Comparison of ENCODE assay signal across 14 cellular contexts in the genomic region with DNA sequence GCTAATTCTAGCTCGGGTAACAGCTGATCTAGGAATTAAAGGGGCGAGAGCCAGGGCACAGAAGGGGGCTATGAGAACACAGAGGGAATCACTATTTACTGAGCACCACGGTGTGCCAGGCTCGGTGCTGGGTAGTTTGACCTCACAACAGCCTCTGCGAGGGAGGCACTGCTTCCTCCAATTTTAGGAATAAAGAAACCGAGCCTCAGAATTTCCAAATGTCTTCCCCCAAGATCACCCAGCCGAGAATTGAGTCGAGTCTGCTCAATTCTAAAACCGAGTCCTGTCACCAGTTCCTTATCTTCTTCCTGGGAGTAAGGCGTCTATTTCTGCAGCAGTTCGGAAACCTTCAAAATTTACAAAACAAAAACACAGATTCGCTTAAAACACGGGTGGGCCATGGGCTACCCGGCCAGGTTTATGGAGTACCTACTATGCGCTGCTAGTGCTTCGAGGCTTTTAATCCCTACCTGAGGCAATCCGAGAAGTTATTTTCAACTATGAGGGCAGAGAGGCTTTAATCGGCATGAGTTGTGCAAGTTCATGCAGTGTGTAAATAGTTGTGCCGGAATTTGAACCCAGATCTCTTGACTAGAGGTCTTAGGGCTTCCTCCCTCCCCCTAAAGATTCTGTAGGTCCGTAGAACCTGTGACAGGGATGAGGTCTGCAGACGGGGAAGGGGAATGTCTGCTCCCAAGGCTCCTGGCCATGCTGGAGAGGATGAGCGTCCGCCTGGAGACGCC. TPM values are rescaled to one million over a fixed set of nuclear protein-coding genes. Genes with fewer than 3 reads are reported as not detected.
A peak's percentile ranks its signal among the peaks of the same experiment; 100 is the strongest.
DNase-seq lines count a peak whose midpoint lies in the region; ATAC-seq, FAIRE-seq and TF ChIP-seq lines count a peak whose summit lies in the region.
"Had no signal": no experiment of that assay in that cellular context is flagged by ENCODE, and none has a peak within 500 bp of the region (broad histone marks: within the 10 kb centered on the region; RNA-seq: fewer than 3 reads in every experiment).

No MANE protein-coding gene starts in this region.

- H2BK12ac ChIP-seq in H9 (ENCODE audit: insufficient read length, low read depth, low read length) (no peak overlapping the region), neuronal stem cell (ENCODE audit: low read length) (no peak overlapping the region)

- intact Hi-C loops in K562 (cut with micrococcal nuclease) (no loop called here), ovary (cut with DNase I) (no loop called here)

- no peak overlapping the region for H3T11ph ChIP-seq in H9 (ENCODE audit: low read length)

- H3K4ac ChIP-seq in H9 (ENCODE audit: low read depth, low read length) (no peak overlapping the region), neuronal stem cell (ENCODE audit: low read length) (no peak overlapping the region)

- H4K20me1 ChIP-seq in H9 (ENCODE audit: control insufficient read depth, insufficient read depth, insufficient read length) = no peaks in the 10 kb centered on the region
- no peaks in the 10 kb centered on the region for H4K20me1 ChIP-seq in K562 (replicated peaks; ENCODE audit: control insufficient read depth, insufficient read depth, low read length)

- no peak for FAIRE-seq in K562 (lab: Jason Lieb, UNC)

- H4K8ac ChIP-seq in H9 (replicated peaks; ENCODE audit: insufficient read length, low read depth, low read length) = no peak overlapping the region
- H4K8ac ChIP-seq in neuronal stem cell (ENCODE audit: low read depth, low read length) = no peak overlapping the region

- H3K27ac Mint-ChIP-seq in H9 = no peak overlapping the region

- H2BK20ac ChIP-seq in H9 (ENCODE audit: low read depth, low read length, poor library complexity, severe bottlenecking) = no peak overlapping the region

- H3K4me2 ChIP-seq in H9 (ENCODE audit: insufficient read depth, insufficient read length, low read length) (peak overlapping the region; percentile 46), K562 (ENCODE audit: insufficient read depth, low read length) (no peak overlapping the region), neuronal stem cell (ENCODE audit: insufficient read depth, low read length, poor library complexity, severe bottlenecking) (no peak overlapping the region)

- H3K27ac ChIP-seq in H9 (ENCODE audit: insufficient read length, low read depth, low read length) (no peak overlapping the region), K562 (ENCODE audit: extremely low read depth, low read depth, low read length) (no peak overlapping the region), neuronal stem cell (replicated peaks; ENCODE audit: low read length) (no peak overlapping the region), ovary (no peak overlapping the region)
- H3K27ac ChIP-seq: body of pancreas, upper lobe of left lung had no signal

- ATAC-seq in activated T-cell treated with anti-CD3 and anti-CD28 coated beads, Interleukin-2, amount 50 U/mL, for 4 hours = no peak
- ATAC-seq in K562 = no peak
- ATAC-seq: body of pancreas had no signal

- H3K23ac ChIP-seq in H9 (ENCODE audit: insufficient read length, low read depth, low read length) = no peak overlapping the region
- no peak overlapping the region for H3K23ac ChIP-seq in neuronal stem cell (ENCODE audit: low read depth, low read length, poor library complexity)

- peaks cover 2% of the 10 kb centered on the region for H3K36me3 Mint-ChIP-seq in activated T-cell treated with anti-CD3 and anti-CD28 coated beads, Interleukin-2, amount 50 U/mL, for 4 hours (ENCODE audit: insufficient read depth)
- peaks cover 0 to 10% (median 0%) of the 10 kb centered on the region in 3 experiments; a peak in 3 of 7 replicates for H3K36me3 Mint-ChIP-seq in H9 (ENCODE audit: insufficient read depth in 1 of 3, low read depth in 3 of 3)

- no peak overlapping the region for H2AFZ ChIP-seq in H9 (ENCODE audit: low read length)
- H2AFZ ChIP-seq in K562 (ENCODE audit: low read depth, low read length) = no peak overlapping the region
- H2AFZ ChIP-seq in neuronal stem cell (ENCODE audit: low read length) = peak overlapping the region; percentile 48

- H2BK5ac ChIP-seq in H9 (ENCODE audit: insufficient read length, low read length) (no peak overlapping the region), neuronal stem cell (ENCODE audit: low read length) (no peak overlapping the region)

- H3K36me3 ChIP-seq in K562 (ENCODE audit: control insufficient read depth, insufficient read depth, low read length) (no peaks in the 10 kb centered on the region), neuronal stem cell (replicated peaks in 1 of 2; ENCODE audit: control insufficient read depth in 2 of 2, insufficient read depth in 2 of 2, low read length in 2 of 2) (no peaks in the 10 kb centered on the region), ovary (no peaks in the 10 kb centered on the region)
- H3K36me3 ChIP-seq: upper lobe of left lung had no signal

- no peak overlapping the region for H3K56ac ChIP-seq in H9 (ENCODE audit: insufficient read length, low read depth, low read length)

- no peak overlapping the region for H4K5ac ChIP-seq in H9 (ENCODE audit: insufficient read length, low read depth, low read length)

- no peaks in the 10 kb centered on the region for H3K9me3 Mint-ChIP-seq in activated T-cell treated with anti-CD3 and anti-CD28 coated beads, Interleukin-2, amount 50 U/mL, for 4 hours
- H3K9me3 Mint-ChIP-seq in H9 = peaks cover 0 to 2% of the 10 kb centered on the region in 2 experiments; a peak in 2 of 5 replicates

- H3K23me2 ChIP-seq in H9 (ENCODE audit: insufficient read length, low read depth, low read length, poor library complexity, severe bottlenecking) = peaks cover 23% of the 10 kb centered on the region

- DNase-seq in activated T-cell treated with anti-CD3 and anti-CD28 coated beads, Interleukin-2, amount 50 U/mL, for 4 hours = no peak
- DNase-seq in activated T-cell treated with anti-CD3 and anti-CD28 coated beads for 4 hours (no peak), H9 (no peak), K562 (ENCODE audit: extremely low read depth in 1 of 4, low spot score in 3 of 4) (no peak), neuronal stem cell (ENCODE audit: low spot score) (peak; percentile 6), NCI-H2171 treated with DMSO at 0.1 percent for 48 hours (lab: John Stamatoyannopoulos, UW) (no peak), ovary (no peak)
- DNase-seq in stimulated activated CD4-positive, alpha-beta T cell treated with anti-CD3 and anti-CD28 coated beads, Interleukin-4, amount 100 ng/mL, for 4 hours = no peak
- DNase-seq: body of pancreas, DND-41, NCI-H2029 had no signal

- peaks cover 4% of the 10 kb centered on the region for H3K4me1 ChIP-seq in H9 (ENCODE audit: insufficient read depth, low read length)
- H3K4me1 ChIP-seq in K562 (replicated peaks in 1 of 2; ENCODE audit: control insufficient read depth in 2 of 2, insufficient read depth in 2 of 2, low read length in 2 of 2) = peaks cover 9 to 23% of the 10 kb centered on the region in 2 experiments; a peak in 4 of 5 replicates
- peaks cover 11 to 19% of the 10 kb centered on the region in 2 donors for H3K4me1 ChIP-seq in neuronal stem cell (ENCODE audit: control insufficient read depth in 2 of 2, insufficient read depth in 1 of 2, low read depth in 1 of 2, low read length in 2 of 2)
- peaks cover 2% of the 10 kb centered on the region for H3K4me1 ChIP-seq in ovary (ENCODE audit: insufficient read depth)

- in situ Hi-C loops in K562 (cut with MboI) = no loop called here

- TF ChIP-seq CTCF in H9 (conservative IDR thresholded peaks at IDR 0.05) = no peak
- TF ChIP-seq CTCF in K562 (IDR thresholded peaks at IDR 0.05 in 2 of 3, conservative IDR thresholded peaks at IDR 0.05 in 1 of 3; ENCODE audit: insufficient read depth in 2 of 3, low read depth in 1 of 3, low read length in 3 of 3) = no peak
- no peak for TF ChIP-seq CTCF in ovary (IDR thresholded peaks at IDR 0.05)

- H3K79me1 ChIP-seq in H9 (ENCODE audit: insufficient read depth, low read depth, low read length, poor library complexity, severe bottlenecking) (no peaks in the 10 kb centered on the region), neuronal stem cell (ENCODE audit: low read depth, low read length) (peaks cover 2% of the 10 kb centered on the region)

- H3K14ac ChIP-seq in H9 (ENCODE audit: insufficient read depth, low read length) = no peak overlapping the region
- H3K14ac ChIP-seq in neuronal stem cell (ENCODE audit: low read length) = no peak overlapping the region

- H3K79me2 ChIP-seq in H9 (ENCODE audit: insufficient read depth, low read length) (no peaks in the 10 kb centered on the region), K562 (ENCODE audit: control insufficient read depth, insufficient read depth, low read length) (no peaks in the 10 kb centered on the region)

- POLR2A ChIA-PET in K562 (lab: Yijun Ruan, JAX) = no interaction called here

- no CpG with 5 or more reads among the region's 24 CpGs for WGBS in H9 (ENCODE audit: extremely low coverage, insufficient read length, low lambda C conversion rate)
- WGBS in K562 (ENCODE audit: insufficient coverage, low coverage, missing lambda C conversion rate) = 68% methylated on average over 19 of the region's 24 CpGs
- WGBS in neuronal stem cell (ENCODE audit: extremely low coverage in 2 of 2, insufficient read length in 2 of 2, insufficient replicate concordance in 1 of 2), 2 donors = no CpG with 5 or more reads among the region's 24 CpGs
- 10 to 12% (median 10%) methylated on average over 24 of the region's 24 CpGs for WGBS in ovary, 3 donors

- no TSS peak for BruUV-seq in K562 (replicated peaks; lab: Mats Ljungman, UMichigan)

- no peaks in the 10 kb centered on the region for H3K9me3 ChIP-seq in H9 (ENCODE audit: control insufficient read depth, low read depth, low read length)
- no peaks in the 10 kb centered on the region for H3K9me3 ChIP-seq in K562 (replicated peaks; ENCODE audit: control insufficient read depth, insufficient read depth, low read depth, low read length)
- H3K9me3 ChIP-seq in neuronal stem cell (replicated peaks in 1 of 2; ENCODE audit: control insufficient read depth in 2 of 2, insufficient read depth in 1 of 2, low read depth in 1 of 2, low read length in 2 of 2) = peaks cover 0 to 2% of the 10 kb centered on the region in 2 donors
- no peaks in the 10 kb centered on the region for H3K9me3 ChIP-seq in ovary
- H3K9me3 ChIP-seq: upper lobe of left lung had no signal

- CTCF ChIA-PET in K562 (lab: Yijun Ruan, JAX; ENCODE audit: low intra/inter-chr PET ratio) = no interaction called here

- no peak overlapping the region for H3K4me3 ChIP-seq in K562
- H3K4me3 ChIP-seq in neuronal stem cell (ENCODE audit: low read length in 2 of 2) = no peak overlapping the region
- H3K4me3 ChIP-seq in ovary = no peak overlapping the region
- H3K4me3 ChIP-seq: body of pancreas had no signal

- H3K27me3 ChIP-seq in H9 (ENCODE audit: insufficient read depth, low read length) (peaks cover 76% of the 10 kb centered on the region), K562 (ENCODE audit: control insufficient read depth in 2 of 2, insufficient read depth in 2 of 2, low read length in 2 of 2) (no peaks in the 10 kb centered on the region), neuronal stem cell (ENCODE audit: control insufficient read depth in 3 of 3, insufficient read depth in 3 of 3, low read depth in 1 of 3, low read length in 3 of 3) (peaks cover 78 to 100% (median 99%) of the 10 kb centered on the region in 3 experiments), ovary (peaks cover 16% of the 10 kb centered on the region)

- peak overlapping the region; percentile 24 for H3K4me3 Mint-ChIP-seq in activated T-cell treated with anti-CD3 and anti-CD28 coated beads, Interleukin-2, amount 50 U/mL, for 4 hours
- H3K4me3 Mint-ChIP-seq in H9 = peak overlapping the region in 1 of 2 experiments; percentile 80; a peak in 3 of 5 replicates

- H2BK120ac ChIP-seq in H9 (ENCODE audit: low read depth, low read length, poor library complexity, severe bottlenecking) = no peak overlapping the region
- H2BK120ac ChIP-seq in neuronal stem cell (ENCODE audit: low read depth, low read length) = no peak overlapping the region

- no peak for TF ChIP-seq POLR2A in K562 (conservative IDR thresholded peaks at IDR 0.05)
- TF ChIP-seq POLR2A in ovary (IDR thresholded peaks at IDR 0.05) = no peak

- TF ChIP-seq EP300 in K562 (IDR thresholded peaks at IDR 0.05; ENCODE audit: low read length) = no peak
- no peak for TF ChIP-seq EP300 in ovary (IDR thresholded peaks at IDR 0.05)

- peaks cover 67% of the 10 kb centered on the region for H3K4me1 Mint-ChIP-seq in activated T-cell treated with anti-CD3 and anti-CD28 coated beads, Interleukin-2, amount 50 U/mL, for 4 hours (ENCODE audit: low read depth)
- H3K4me1 Mint-ChIP-seq in H9 = peaks cover 38 to 63% of the 10 kb centered on the region in 2 experiments

- H2BK15ac ChIP-seq in H9 (ENCODE audit: low read depth, low read length) (no peak overlapping the region), neuronal stem cell (ENCODE audit: low read length) (peak overlapping the region; percentile 19)

- H3K18ac ChIP-seq in H9 (ENCODE audit: insufficient read length, low read depth, low read length) = no peak overlapping the region
- H3K18ac ChIP-seq in neuronal stem cell (ENCODE audit: low read length) = peak overlapping the region; percentile 60

- no peak overlapping the region for H2AK5ac ChIP-seq in H9 (ENCODE audit: insufficient read length, low read length)
- peak overlapping the region; percentile 50 for H2AK5ac ChIP-seq in neuronal stem cell (ENCODE audit: low read depth, low read length)

- no peaks in the 10 kb centered on the region for H3K9me1 ChIP-seq in K562 (ENCODE audit: control insufficient read depth, insufficient read depth, low read length)

- peaks cover 71% of the 10 kb centered on the region for H3K27me3 Mint-ChIP-seq in activated T-cell treated with anti-CD3 and anti-CD28 coated beads, Interleukin-2, amount 50 U/mL, for 4 hours (ENCODE audit: low read depth)
- peaks cover 99% of the 10 kb centered on the region for H3K27me3 Mint-ChIP-seq in H9 (ENCODE audit: low read depth)

- no peak overlapping the region for H4K91ac ChIP-seq in H9 (ENCODE audit: insufficient read length, low read depth, low read length)
- H4K91ac ChIP-seq in neuronal stem cell (ENCODE audit: low read depth, low read length, poor library complexity) = no peak overlapping the region

- H3K9ac ChIP-seq in H9 (ENCODE audit: extremely low read depth, insufficient read length, low read length) = no peak overlapping the region
- no peak overlapping the region for H3K9ac ChIP-seq in K562 (ENCODE audit: insufficient read depth in 1 of 2, low read depth in 2 of 2, low read length in 2 of 2)
- no peak overlapping the region for H3K9ac ChIP-seq in neuronal stem cell (ENCODE audit: low read depth, low read length, poor library complexity)

- TF ChIP-seq RAD21 in K562 (CRISPR knock-in tag; conservative IDR thresholded peaks at IDR 0.05 in 1 of 2, IDR thresholded peaks at IDR 0.05 in 1 of 2) = no peak

RNA-seq across cellular contexts. Expression of a gene that starts 0.9 kb away (rescaled TPM):
- total RNA-seq in activated T-cell treated with anti-CD3 and anti-CD28 coated beads, Interleukin-2, amount 50 U/mL, for 4 hours = under 1 TPM in 1 of 3 donors, not detected in 2; 0.11 TPM
- total RNA-seq in H9 (2021) = 0.35 and 0.46 TPM in 2 replicates
- 0.42 TPM in 1 of 2 replicates, not detected in the other for total RNA-seq in K562 (2011; cell fraction: chromatin; rRNA removed; ENCODE audit: low replicate concordance)
- 0.33 TPM in 1 of 2 replicates, not detected in the other for total RNA-seq in K562 (2011; cell fraction: nucleolus; rRNA removed)
- 0.38 TPM in 1 of 2 replicates, not detected in the other for total RNA-seq in K562 (2011; cell fraction: nucleoplasm; rRNA removed)
- total RNA-seq in K562 (2014; rRNA removed) = 0.36 and 0.37 TPM in 2 replicates
- total RNA-seq in K562 (2014; rRNA removed; fragmentation: Illumina TruSeq; extraction: Trizol) = 0.07 and 0.13 TPM in 2 replicates
- 0.07 TPM in 1 of 2 replicates, not detected in the other for total RNA-seq in K562 (2015; rRNA removed; fragmentation: Illumina TruSeq; extraction: Trizol)
- total RNA-seq in K562 (2021) = 0.40 and 0.58 TPM in 2 replicates
- 0.08 TPM in 1 of 2 replicates, not detected in the other for polyA plus RNA-seq in K562 (2011; rRNA removed)
- polyA plus RNA-seq in K562 (2011; cell fraction: cytosol; rRNA removed) = 0.10 TPM in 1 of 2 replicates, not detected in the other
- 0.20 TPM in 1 of 2 replicates, not detected in the other for polyA plus RNA-seq in K562 (2011; cell fraction: nucleus; rRNA removed)
- 0.26 and 0.44 TPM in 2 replicates for polyA plus RNA-seq in K562 (2012)
- 0.09 and 0.12 TPM in 2 replicates for polyA plus RNA-seq in K562 (2014; fragmentation: Illumina TruSeq; extraction: Trizol)
- not detected for polyA plus RNA-seq in K562 (2014; fragmentation: Nextera tagmentation; extraction: Ambion mirVana)
- polyA plus RNA-seq in K562 (2014; rRNA removed) = 0.05 and 0.37 TPM in 2 replicates
- not detected in 2 replicates for polyA minus RNA-seq in K562 (2011; rRNA and poly(A)+ RNA removed)
- not detected in 2 replicates for polyA minus RNA-seq in K562 (2011; cell fraction: cytosol; rRNA and poly(A)+ RNA removed)
- polyA minus RNA-seq in K562 (2011; cell fraction: nucleus; rRNA and poly(A)+ RNA removed) = not detected in 2 replicates
- polyA plus RNA-seq in neuronal stem cell (2013, experiment 1 of 2) = not detected
- not detected for polyA plus RNA-seq in neuronal stem cell (2013, experiment 2 of 2)
- not detected for total RNA-seq in ovary
- not detected for polyA plus RNA-seq in ovary
- total RNA-seq: body of pancreas, LHCN-M2, mononuclear cell, upper lobe of left lung had no signal

RNA-seq across cellular contexts. Expression of a gene that starts 7.1 kb away (rescaled TPM):
- total RNA-seq in activated T-cell treated with anti-CD3 and anti-CD28 coated beads, Interleukin-2, amount 50 U/mL, for 4 hours = 100 to 1,000 TPM; 169 to 185 (median 173) TPM
- total RNA-seq in H9 (2021) = 188 and 200 TPM in 2 replicates
- 149 and 187 TPM in 2 replicates for total RNA-seq in K562 (2011; cell fraction: chromatin; rRNA removed; ENCODE audit: low replicate concordance)
- 124 and 136 TPM in 2 replicates for total RNA-seq in K562 (2011; cell fraction: nucleolus; rRNA removed)
- total RNA-seq in K562 (2011; cell fraction: nucleoplasm; rRNA removed) = 122 and 148 TPM in 2 replicates
- 167 and 343 TPM in 2 replicates for total RNA-seq in K562 (2014; rRNA removed)
- 175 and 182 TPM in 2 replicates for total RNA-seq in K562 (2014; rRNA removed; fragmentation: Illumina TruSeq; extraction: Trizol)
- total RNA-seq in K562 (2015; rRNA removed; fragmentation: Illumina TruSeq; extraction: Trizol) = 176 TPM in 2 replicates
- total RNA-seq in K562 (2021) = 184 and 188 TPM in 2 replicates
- polyA plus RNA-seq in K562 (2011; rRNA removed) = 284 and 291 TPM in 2 replicates
- 229 and 238 TPM in 2 replicates for polyA plus RNA-seq in K562 (2011; cell fraction: cytosol; rRNA removed)
- polyA plus RNA-seq in K562 (2011; cell fraction: nucleus; rRNA removed) = 508 and 513 TPM in 2 replicates
- polyA plus RNA-seq in K562 (2012) = 240 and 296 TPM in 2 replicates
- 225 and 269 TPM in 2 replicates for polyA plus RNA-seq in K562 (2014; fragmentation: Illumina TruSeq; extraction: Trizol)
- polyA plus RNA-seq in K562 (2014; fragmentation: Nextera tagmentation; extraction: Ambion mirVana) = 100 to 1,000 TPM; 597 to 761 TPM
- 226 and 272 TPM in 2 replicates for polyA plus RNA-seq in K562 (2014; rRNA removed)
- 277 and 350 TPM in 2 replicates for polyA minus RNA-seq in K562 (2011; rRNA and poly(A)+ RNA removed)
- 163 and 167 TPM in 2 replicates for polyA minus RNA-seq in K562 (2011; cell fraction: cytosol; rRNA and poly(A)+ RNA removed)
- polyA minus RNA-seq in K562 (2011; cell fraction: nucleus; rRNA and poly(A)+ RNA removed) = 142 and 231 TPM in 2 replicates
- polyA plus RNA-seq in neuronal stem cell (2013, experiment 1 of 2) = 104 TPM
- polyA plus RNA-seq in neuronal stem cell (2013, experiment 2 of 2) = 108 TPM
- total RNA-seq in ovary = 10 to 100 TPM; 56.0 to 63.1 (median 61.6) TPM
- polyA plus RNA-seq in ovary = 10 to 100 TPM; 54.8 to 57.0 TPM

RNA-seq across cellular contexts. Expression of a gene that starts 11.3 kb away (rescaled TPM):
- total RNA-seq in activated T-cell treated with anti-CD3 and anti-CD28 coated beads, Interleukin-2, amount 50 U/mL, for 4 hours = under 1 TPM in 1 of 3 donors, not detected in 2; 0.16 TPM
- total RNA-seq in H9 (2021) = 0.20 TPM in 1 of 2 replicates, not detected in the other
- total RNA-seq in K562 (2011; cell fraction: chromatin; rRNA removed; ENCODE audit: low replicate concordance) = 2.2 and 9.0 TPM in 2 replicates
- total RNA-seq in K562 (2011; cell fraction: nucleolus; rRNA removed) = 13.3 and 15.8 TPM in 2 replicates
- 5.8 and 6.7 TPM in 2 replicates for total RNA-seq in K562 (2011; cell fraction: nucleoplasm; rRNA removed)
- total RNA-seq in K562 (2014; rRNA removed) = 26.8 and 42.7 TPM in 2 replicates
- 0.41 and 0.58 TPM in 2 replicates for total RNA-seq in K562 (2014; rRNA removed; fragmentation: Illumina TruSeq; extraction: Trizol)
- total RNA-seq in K562 (2015; rRNA removed; fragmentation: Illumina TruSeq; extraction: Trizol) = 7.4 and 9.6 TPM in 2 replicates
- total RNA-seq in K562 (2021) = 43.2 and 43.5 TPM in 2 replicates
- 1.2 and 2.8 TPM in 2 replicates for polyA plus RNA-seq in K562 (2011; rRNA removed)
- polyA plus RNA-seq in K562 (2011; cell fraction: cytosol; rRNA removed) = 4.1 and 13.3 TPM in 2 replicates
- 3.4 and 9.2 TPM in 2 replicates for polyA plus RNA-seq in K562 (2011; cell fraction: nucleus; rRNA removed)
- 7.9 and 14.4 TPM in 2 replicates for polyA plus RNA-seq in K562 (2012)
- 0.55 and 2.8 TPM in 2 replicates for polyA plus RNA-seq in K562 (2014; fragmentation: Illumina TruSeq; extraction: Trizol)
- not detected for polyA plus RNA-seq in K562 (2014; fragmentation: Nextera tagmentation; extraction: Ambion mirVana)
- 20.5 and 24.5 TPM in 2 replicates for polyA plus RNA-seq in K562 (2014; rRNA removed)
- 0.33 and 0.56 TPM in 2 replicates for polyA minus RNA-seq in K562 (2011; rRNA and poly(A)+ RNA removed)
- 8.2 and 15.7 TPM in 2 replicates for polyA minus RNA-seq in K562 (2011; cell fraction: cytosol; rRNA and poly(A)+ RNA removed)
- 4.8 and 5.0 TPM in 2 replicates for polyA minus RNA-seq in K562 (2011; cell fraction: nucleus; rRNA and poly(A)+ RNA removed)
- not detected for polyA plus RNA-seq in neuronal stem cell (2013, experiment 1 of 2)
- not detected for polyA plus RNA-seq in neuronal stem cell (2013, experiment 2 of 2)
- under 1 TPM in 1 of 7 donors, not detected in 6; 0.23 TPM for total RNA-seq in ovary
- not detected for polyA plus RNA-seq in ovary
- total RNA-seq: body of pancreas, LHCN-M2, mononuclear cell, upper lobe of left lung had no signal
